In genomic region chr3:170589113-170589512, GRCh38 we compare ENCODE assay signal across 13 cellular contexts. TPM values are rescaled to one million over a fixed set of nuclear protein-coding genes. Genes with fewer than 3 reads are reported as not detected.
"Had no signal": no experiment of that assay in that cellular context is flagged by ENCODE, and none has a peak within 500 bp of the region (broad histone marks: within the 10 kb centered on the region; RNA-seq: fewer than 3 reads in every experiment).

No MANE protein-coding gene starts in this region.

- H3K4me3 ChIP-seq: cardiac muscle cell, lower lobe of right lung, pancreas, testis, upper lobe of right lung had no signal

- H3K36me3 ChIP-seq: cardiac muscle cell, lower lobe of right lung, pancreas, upper lobe of right lung had no signal

- DNase-seq: activated CD4-positive, alpha-beta T cell treated with anti-CD3 and anti-CD28 coated beads for 4 hours; activated CD8-positive, alpha-beta memory T cell treated with anti-CD3 and anti-CD28 coated beads, Interleukin-2, amount 50 U/mL, for 48 hours; activated CD8-positive, alpha-beta T cell treated with anti-CD3 and anti-CD28 coated beads, Interleukin-2, amount 10 ng/mL, durations not matched to agents 7 days and 5 days; activated naive CD4-positive, alpha-beta T cell; left cardiac atrium; lower lobe of right lung; pancreas; stimulated activated CD4-positive, alpha-beta T cell treated with anti-CD3 and anti-CD28 coated beads, Interleukin-4, amount 100 ng/mL, for 24 hours; stimulated activated naive CD8-positive, alpha-beta T cell treated with anti-CD3 and anti-CD28 coated beads, Interleukin-15, amount 100 ng/mL, for 72 hours; testis; upper lobe of right lung had no signal

- H3K4me1 ChIP-seq: pancreas had no signal

- H3K27ac ChIP-seq: cardiac muscle cell, lower lobe of right lung, pancreas, testis, upper lobe of right lung had no signal

- H3K9me3 ChIP-seq: lower lobe of right lung, pancreas, testis, upper lobe of right lung had no signal

- H3K27me3 ChIP-seq: testis had no signal

RNA-seq across cellular contexts. Expression of gene SLC7A14, which starts 3.2 kb away (rescaled TPM):
- total RNA-seq: activated CD8-positive, alpha-beta T cell treated with anti-CD3 and anti-CD28 coated beads, Interleukin-2, amount 10 ng/mL, durations not matched to agents 7 days and 5 days; cardiac muscle cell; esophagus mucosa; upper lobe of right lung had no signal
